Comparison of ENCODE assay signal across 1 cellular context in genomic region chr1:153392822-153393221, GRCh38.
TF ChIP-seq lines count a peak whose summit lies in the region.

No MANE protein-coding gene starts in this region.

TF ChIP-seq in GM12878, 131 proteins besides CTCF, POLR2A, EP300 and RAD21:
- no peak for TF ChIP-seq USF1 (IDR thresholded peaks at IDR 0.05; ENCODE audit: borderline replicate concordance, extremely low read length, insufficient read depth, low read depth, low read length)
- TF ChIP-seq CEBPB (IDR thresholded peaks at IDR 0.05; ENCODE audit: borderline replicate concordance in 1 of 2, low read depth in 2 of 2, low read length in 2 of 2), result no peak
- TF ChIP-seq RBBP5 (conservative IDR thresholded peaks at IDR 0.05), result no peak
- TF ChIP-seq IRF5 (IDR thresholded peaks at IDR 0.05; ENCODE audit: borderline replicate concordance), result no peak
- TF ChIP-seq IRF3 (IDR thresholded peaks at IDR 0.05), result no peak
- no peak for TF ChIP-seq MTA2 (IDR thresholded peaks at IDR 0.05; ENCODE audit: low read depth)
- TF ChIP-seq JUND (IDR thresholded peaks at IDR 0.05; ENCODE audit: low read depth, low read length), result no peak
- no peak for TF ChIP-seq RUNX3 (IDR thresholded peaks at IDR 0.05; ENCODE audit: low read length)
- TF ChIP-seq SMC3 (IDR thresholded peaks at IDR 0.05; ENCODE audit: borderline replicate concordance, low read length), result no peak
